1 cellular context compared by ENCODE assay signal in genomic region chr7:84912993-84913635, GRCh38.
A peak's percentile ranks its signal among the peaks of the same experiment; 100 is the strongest.
TF ChIP-seq lines count a peak whose summit lies in the region.

No MANE protein-coding gene starts in this region.

TF ChIP-seq in K562, 482 proteins besides CTCF, POLR2A, EP300 and RAD21 (continued from another document and continues in another):
- TF ChIP-seq, protein P1, sequence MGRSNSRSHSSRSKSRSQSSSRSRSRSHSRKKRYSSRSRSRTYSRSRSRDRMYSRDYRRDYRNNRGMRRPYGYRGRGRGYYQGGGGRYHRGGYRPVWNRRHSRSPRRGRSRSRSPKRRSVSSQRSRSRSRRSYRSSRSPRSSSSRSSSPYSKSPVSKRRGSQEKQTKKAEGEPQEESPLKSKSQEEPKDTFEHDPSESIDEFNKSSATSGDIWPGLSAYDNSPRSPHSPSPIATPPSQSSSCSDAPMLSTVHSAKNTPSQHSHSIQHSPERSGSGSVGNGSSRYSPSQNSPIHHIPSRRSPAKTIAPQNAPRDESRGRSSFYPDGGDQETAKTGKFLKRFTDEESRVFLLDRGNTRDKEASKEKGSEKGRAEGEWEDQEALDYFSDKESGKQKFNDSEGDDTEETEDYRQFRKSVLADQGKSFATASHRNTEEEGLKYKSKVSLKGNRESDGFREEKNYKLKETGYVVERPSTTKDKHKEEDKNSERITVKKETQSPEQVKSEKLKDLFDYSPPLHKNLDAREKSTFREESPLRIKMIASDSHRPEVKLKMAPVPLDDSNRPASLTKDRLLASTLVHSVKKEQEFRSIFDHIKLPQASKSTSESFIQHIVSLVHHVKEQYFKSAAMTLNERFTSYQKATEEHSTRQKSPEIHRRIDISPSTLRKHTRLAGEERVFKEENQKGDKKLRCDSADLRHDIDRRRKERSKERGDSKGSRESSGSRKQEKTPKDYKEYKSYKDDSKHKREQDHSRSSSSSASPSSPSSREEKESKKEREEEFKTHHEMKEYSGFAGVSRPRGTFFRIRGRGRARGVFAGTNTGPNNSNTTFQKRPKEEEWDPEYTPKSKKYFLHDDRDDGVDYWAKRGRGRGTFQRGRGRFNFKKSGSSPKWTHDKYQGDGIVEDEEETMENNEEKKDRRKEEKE (IDR thresholded peaks at IDR 0.05; ENCODE audit: borderline replicate concordance in 1 of 2, control insufficient read depth in 1 of 2, low read depth in 2 of 2, low read length in 1 of 2): no peak
- TF ChIP-seq HOMEZ (CRISPR knock-in tag; IDR thresholded peaks at IDR 0.05): peak; percentile 52; the same call in 1 of the 2 replicates
- TF ChIP-seq, protein P2, sequence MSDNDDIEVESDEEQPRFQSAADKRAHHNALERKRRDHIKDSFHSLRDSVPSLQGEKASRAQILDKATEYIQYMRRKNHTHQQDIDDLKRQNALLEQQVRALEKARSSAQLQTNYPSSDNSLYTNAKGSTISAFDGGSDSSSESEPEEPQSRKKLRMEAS (CRISPR knock-in tag; IDR thresholded peaks at IDR 0.05): no peak
- TF ChIP-seq HNRNPK (IDR thresholded peaks at IDR 0.05; ENCODE audit: low read depth, low read length, poor library complexity, severe bottlenecking): no peak
- peak; percentile 84 for TF ChIP-seq ZNF23 (CRISPR knock-in tag; IDR thresholded peaks at IDR 0.05)
- no peak for TF ChIP-seq POLR2B (IDR thresholded peaks at IDR 0.05; ENCODE audit: low read depth, partially characterized antibody)
- no peak for TF ChIP-seq RBFOX2 (IDR thresholded peaks at IDR 0.05; ENCODE audit: low read depth, low read length)
- no peak for TF ChIP-seq L3MBTL2 (IDR thresholded peaks at IDR 0.05)
- TF ChIP-seq MEIS2 (IDR thresholded peaks at IDR 0.05; ENCODE audit: partially characterized antibody): no peak
- TF ChIP-seq RNF2 (IDR thresholded peaks at IDR 0.05): no peak
- no peak for TF ChIP-seq XRCC3 (IDR thresholded peaks at IDR 0.05)
- TF ChIP-seq BRCA1 (IDR thresholded peaks at IDR 0.05): no peak
- no peak for TF ChIP-seq BRCA1 (CRISPR knock-in tag; IDR thresholded peaks at IDR 0.05)
- no peak for TF ChIP-seq PHF20 (IDR thresholded peaks at IDR 0.05; ENCODE audit: partially characterized antibody)
- no peak for TF ChIP-seq ASH1L (IDR thresholded peaks at IDR 0.05; ENCODE audit: borderline replicate concordance, low read depth, partially characterized antibody)
- no peak for TF ChIP-seq ADNP (tag; IDR thresholded peaks at IDR 0.05)
- no peak for TF ChIP-seq ESRRB (CRISPR knock-in tag; IDR thresholded peaks at IDR 0.05; ENCODE audit: borderline replicate concordance)
- peak; percentile 85 for TF ChIP-seq MEF2D (tag; conservative IDR thresholded peaks at IDR 0.05; ENCODE audit: low read depth)
- TF ChIP-seq MYBL2 (IDR thresholded peaks at IDR 0.05; ENCODE audit: low read depth): no peak
- TF ChIP-seq MYBL2 (CRISPR knock-in tag; IDR thresholded peaks at IDR 0.05; ENCODE audit: borderline replicate concordance): no peak
- no peak for TF ChIP-seq NR3C1 (CRISPR knock-in tag; IDR thresholded peaks at IDR 0.05)
- no peak for TF ChIP-seq BRD4 (IDR thresholded peaks at IDR 0.05)
- peak; percentile 78; the same call in 1 of the 2 replicates for TF ChIP-seq ZNF584 (CRISPR knock-in tag; IDR thresholded peaks at IDR 0.05; ENCODE audit: low read depth)
- TF ChIP-seq FOSL1 (tag; conservative IDR thresholded peaks at IDR 0.05): 0 out of 2 replicates have a peak, but pooled peaks have one; percentile 18
- TF ChIP-seq ZNF408 (CRISPR knock-in tag; IDR thresholded peaks at IDR 0.05; ENCODE audit: low read depth): no peak
- no peak for TF ChIP-seq ZEB2 (IDR thresholded peaks at IDR 0.05)
- TF ChIP-seq FOXM1 (IDR thresholded peaks at IDR 0.05; ENCODE audit: low read depth): no peak
- TF ChIP-seq FOXM1 (CRISPR knock-in tag; IDR thresholded peaks at IDR 0.05; ENCODE audit: low read depth): no peak
- no peak for TF ChIP-seq SAP30 (IDR thresholded peaks at IDR 0.05; ENCODE audit: borderline replicate concordance, insufficient read depth, low read depth, low read length, poor library complexity, severe bottlenecking)
- TF ChIP-seq MTA3 (IDR thresholded peaks at IDR 0.05; ENCODE audit: borderline replicate concordance): no peak
- TF ChIP-seq, protein P3, sequence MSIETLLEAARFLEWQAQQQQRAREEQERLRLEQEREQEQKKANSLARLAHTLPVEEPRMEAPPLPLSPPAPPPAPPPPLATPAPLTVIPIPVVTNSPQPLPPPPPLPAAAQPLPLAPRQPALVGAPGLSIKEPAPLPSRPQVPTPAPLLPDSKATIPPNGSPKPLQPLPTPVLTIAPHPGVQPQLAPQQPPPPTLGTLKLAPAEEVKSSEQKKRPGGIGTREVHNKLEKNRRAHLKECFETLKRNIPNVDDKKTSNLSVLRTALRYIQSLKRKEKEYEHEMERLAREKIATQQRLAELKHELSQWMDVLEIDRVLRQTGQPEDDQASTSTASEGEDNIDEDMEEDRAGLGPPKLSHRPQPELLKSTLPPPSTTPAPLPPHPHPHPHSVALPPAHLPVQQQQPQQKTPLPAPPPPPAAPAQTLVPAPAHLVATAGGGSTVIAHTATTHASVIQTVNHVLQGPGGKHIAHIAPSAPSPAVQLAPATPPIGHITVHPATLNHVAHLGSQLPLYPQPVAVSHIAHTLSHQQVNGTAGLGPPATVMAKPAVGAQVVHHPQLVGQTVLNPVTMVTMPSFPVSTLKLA (conservative IDR thresholded peaks at IDR 0.05): no peak
- peak; percentile 84 for TF ChIP-seq GTF2A2 (tag; IDR thresholded peaks at IDR 0.05)
- TF ChIP-seq SMARCC2 (IDR thresholded peaks at IDR 0.05; ENCODE audit: low read depth): no peak
- no peak for TF ChIP-seq POLR3A (IDR thresholded peaks at IDR 0.05; ENCODE audit: borderline replicate concordance, extremely low read depth, insufficient read depth, insufficient read length)
- TF ChIP-seq PPARD (CRISPR knock-in tag; IDR thresholded peaks at IDR 0.05): no peak
- TF ChIP-seq, protein P4, sequence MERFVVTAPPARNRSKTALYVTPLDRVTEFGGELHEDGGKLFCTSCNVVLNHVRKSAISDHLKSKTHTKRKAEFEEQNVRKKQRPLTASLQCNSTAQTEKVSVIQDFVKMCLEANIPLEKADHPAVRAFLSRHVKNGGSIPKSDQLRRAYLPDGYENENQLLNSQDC (CRISPR knock-in tag; IDR thresholded peaks at IDR 0.05): no peak
- TF ChIP-seq SMARCB1 (IDR thresholded peaks at IDR 0.05; ENCODE audit: insufficient read length, low read depth): no peak
- no peak for TF ChIP-seq ZNF253 (CRISPR knock-in tag; conservative IDR thresholded peaks at IDR 0.05)
- TF ChIP-seq, protein P5, sequence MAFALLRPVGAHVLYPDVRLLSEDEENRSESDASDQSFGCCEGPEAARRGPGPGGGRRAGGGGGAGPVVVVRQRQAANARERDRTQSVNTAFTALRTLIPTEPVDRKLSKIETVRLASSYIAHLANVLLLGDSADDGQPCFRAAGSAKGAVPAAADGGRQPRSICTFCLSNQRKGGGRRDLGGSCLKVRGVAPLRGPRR (CRISPR knock-in tag; IDR thresholded peaks at IDR 0.05): no peak
- TF ChIP-seq ARHGAP35 (IDR thresholded peaks at IDR 0.05; ENCODE audit: partially characterized antibody): no peak
- no peak for TF ChIP-seq NFATC3 (IDR thresholded peaks at IDR 0.05)
- TF ChIP-seq IFI16 (CRISPR knock-in tag; IDR thresholded peaks at IDR 0.05): peak; percentile 66; the same call in 1 of the 2 replicates
- TF ChIP-seq ZNF445 (CRISPR knock-in tag; IDR thresholded peaks at IDR 0.05; ENCODE audit: low read depth): 0 out of 2 replicates have a peak, but pooled peaks have one; percentile 59
- peak; percentile 53; the same call in 1 of the 2 replicates for TF ChIP-seq SMARCE1 (IDR thresholded peaks at IDR 0.05)
- no peak for TF ChIP-seq TAF15 (IDR thresholded peaks at IDR 0.05; ENCODE audit: low read depth, low read length)
- TF ChIP-seq, protein P6, sequence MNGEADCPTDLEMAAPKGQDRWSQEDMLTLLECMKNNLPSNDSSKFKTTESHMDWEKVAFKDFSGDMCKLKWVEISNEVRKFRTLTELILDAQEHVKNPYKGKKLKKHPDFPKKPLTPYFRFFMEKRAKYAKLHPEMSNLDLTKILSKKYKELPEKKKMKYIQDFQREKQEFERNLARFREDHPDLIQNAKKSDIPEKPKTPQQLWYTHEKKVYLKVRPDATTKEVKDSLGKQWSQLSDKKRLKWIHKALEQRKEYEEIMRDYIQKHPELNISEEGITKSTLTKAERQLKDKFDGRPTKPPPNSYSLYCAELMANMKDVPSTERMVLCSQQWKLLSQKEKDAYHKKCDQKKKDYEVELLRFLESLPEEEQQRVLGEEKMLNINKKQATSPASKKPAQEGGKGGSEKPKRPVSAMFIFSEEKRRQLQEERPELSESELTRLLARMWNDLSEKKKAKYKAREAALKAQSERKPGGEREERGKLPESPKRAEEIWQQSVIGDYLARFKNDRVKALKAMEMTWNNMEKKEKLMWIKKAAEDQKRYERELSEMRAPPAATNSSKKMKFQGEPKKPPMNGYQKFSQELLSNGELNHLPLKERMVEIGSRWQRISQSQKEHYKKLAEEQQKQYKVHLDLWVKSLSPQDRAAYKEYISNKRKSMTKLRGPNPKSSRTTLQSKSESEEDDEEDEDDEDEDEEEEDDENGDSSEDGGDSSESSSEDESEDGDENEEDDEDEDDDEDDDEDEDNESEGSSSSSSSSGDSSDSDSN (IDR thresholded peaks at IDR 0.05; ENCODE audit: borderline replicate concordance in 1 of 2, low read depth in 2 of 2, low read length in 2 of 2): no peak
- TF ChIP-seq TCFL5 (CRISPR knock-in tag; conservative IDR thresholded peaks at IDR 0.05): peak; percentile 53; the same call in 1 of the 2 replicates
- TF ChIP-seq, protein P7, sequence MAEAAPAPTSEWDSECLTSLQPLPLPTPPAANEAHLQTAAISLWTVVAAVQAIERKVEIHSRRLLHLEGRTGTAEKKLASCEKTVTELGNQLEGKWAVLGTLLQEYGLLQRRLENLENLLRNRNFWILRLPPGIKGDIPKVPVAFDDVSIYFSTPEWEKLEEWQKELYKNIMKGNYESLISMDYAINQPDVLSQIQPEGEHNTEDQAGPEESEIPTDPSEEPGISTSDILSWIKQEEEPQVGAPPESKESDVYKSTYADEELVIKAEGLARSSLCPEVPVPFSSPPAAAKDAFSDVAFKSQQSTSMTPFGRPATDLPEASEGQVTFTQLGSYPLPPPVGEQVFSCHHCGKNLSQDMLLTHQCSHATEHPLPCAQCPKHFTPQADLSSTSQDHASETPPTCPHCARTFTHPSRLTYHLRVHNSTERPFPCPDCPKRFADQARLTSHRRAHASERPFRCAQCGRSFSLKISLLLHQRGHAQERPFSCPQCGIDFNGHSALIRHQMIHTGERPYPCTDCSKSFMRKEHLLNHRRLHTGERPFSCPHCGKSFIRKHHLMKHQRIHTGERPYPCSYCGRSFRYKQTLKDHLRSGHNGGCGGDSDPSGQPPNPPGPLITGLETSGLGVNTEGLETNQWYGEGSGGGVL (CRISPR knock-in tag; IDR thresholded peaks at IDR 0.05): peak; percentile 46; the same call in 1 of the 2 replicates
- TF ChIP-seq SRSF1 (IDR thresholded peaks at IDR 0.05; ENCODE audit: low read depth, low read length): no peak
